22 cellular contexts compared by ENCODE assay signal in genomic region chr11:44915621-44916020, GRCh38. TPM values are rescaled to one million over a fixed set of nuclear protein-coding genes. Genes with fewer than 3 reads are reported as not detected.
DNase-seq lines count a peak whose midpoint lies in the region; ATAC-seq, FAIRE-seq and TF ChIP-seq lines count a peak whose summit lies in the region.
"Had no signal": no experiment of that assay in that cellular context is flagged by ENCODE, and none has a peak within 500 bp of the region (broad histone marks: within the 10 kb centered on the region; RNA-seq: fewer than 3 reads in every experiment).

No MANE protein-coding gene starts in this region.

- H3K4me2 ChIP-seq in mesenchymal stem cell (ENCODE audit: low read length, poor library complexity, severe bottlenecking): no peak overlapping the region

- no peak overlapping the region for H3K23ac ChIP-seq in mesenchymal stem cell (ENCODE audit: low read length in 2 of 2)

- H2BK12ac ChIP-seq in mesenchymal stem cell (ENCODE audit: low read length in 2 of 2): no peak overlapping the region

- no peak overlapping the region for H2BK15ac ChIP-seq in mesenchymal stem cell (ENCODE audit: low read depth, poor library complexity, severe bottlenecking)

- H3K79me1 ChIP-seq in mesenchymal stem cell (replicated peaks; ENCODE audit: low read length, poor library complexity, severe bottlenecking): no peaks in the 10 kb centered on the region

- peak overlapping the region; percentile 11 for H4K91ac ChIP-seq in mesenchymal stem cell (ENCODE audit: low read length)

- H3K18ac ChIP-seq in mesenchymal stem cell (ENCODE audit: low read depth in 1 of 2, low read length in 2 of 2): no peak overlapping the region

- no peak overlapping the region for H4K8ac ChIP-seq in mesenchymal stem cell (ENCODE audit: low read length)

- H2BK120ac ChIP-seq in mesenchymal stem cell (ENCODE audit: low read depth, low read length): no peak overlapping the region

- H2BK5ac ChIP-seq in mesenchymal stem cell (ENCODE audit: low read depth, low read length, poor library complexity, severe bottlenecking): no peak overlapping the region

- no peak overlapping the region for H3K27ac ChIP-seq in mesenchymal stem cell (ENCODE audit: low read length, poor library complexity, severe bottlenecking)
- H3K27ac ChIP-seq: breast epithelium, SJSA1, transverse colon had no signal

- no peak overlapping the region for H3K14ac ChIP-seq in mesenchymal stem cell (ENCODE audit: low read length in 2 of 2)

- H3K4ac ChIP-seq in mesenchymal stem cell (ENCODE audit: low read depth in 1 of 2, low read length in 2 of 2): no peak overlapping the region

- no peak for FAIRE-seq in GM12891 (lab: Jason Lieb, UNC)

- no peaks in the 10 kb centered on the region for H3K9me3 ChIP-seq in mesenchymal stem cell (ENCODE audit: control insufficient read depth, low read length)
- H3K9me3 ChIP-seq: breast epithelium, Caco-2, HAP-1, SJSA1, transverse colon had no signal

- WGBS in mesenchymal stem cell: 94% methylated on average over 10 of the region's 10 CpGs

- H2AFZ ChIP-seq in mesenchymal stem cell (ENCODE audit: low read depth, low read length): no peak overlapping the region

- TF ChIP-seq POLR2A in GM12891 (IDR thresholded peaks at IDR 0.05; ENCODE audit: low read depth, low read length): no peak

- H3K4me3 ChIP-seq in mesenchymal stem cell (ENCODE audit: insufficient read depth in 1 of 2, low read depth in 1 of 2, low read length in 2 of 2): no peak overlapping the region
- H3K4me3 ChIP-seq: breast epithelium, dorsolateral prefrontal cortex, HAP-1, SJSA1, transverse colon had no signal

- H3K36me3 ChIP-seq in mesenchymal stem cell (ENCODE audit: control insufficient read depth in 1 of 2, insufficient read depth in 2 of 2, low read depth in 1 of 2, low read length in 2 of 2): no peaks in the 10 kb centered on the region
- H3K36me3 ChIP-seq: breast epithelium, HAP-1, SJSA1, transverse colon had no signal

- H3K27me3 ChIP-seq in mesenchymal stem cell (ENCODE audit: control insufficient read depth in 1 of 2, insufficient read depth in 1 of 2, low read length in 2 of 2): peaks cover 60 to 74% of the 10 kb centered on the region in 2 experiments
- H3K27me3 ChIP-seq: breast epithelium, dorsolateral prefrontal cortex, transverse colon had no signal

- DNase-seq in GM12891 (ENCODE audit: insufficient read length, low spot score) (no peak), Kasumi-1 (lab: John Stamatoyannopoulos, UW) (peak; percentile 57 to 67), SKM-1 treated with dmso at 0.1 percent for 144 hours (lab: John Stamatoyannopoulos, UW; ENCODE audit: unreplicated experiment) (peak; percentile 68), mesenchymal stem cell (no peak), NCI-H1417 (lab: John Stamatoyannopoulos, UW) (no peak), NCI-H1417 treated with DMSO at 0.1 percent for 48 hours (lab: John Stamatoyannopoulos, UW) (no peak)
- DNase-seq in activated effector memory CD4-positive, alpha-beta T cell treated with anti-CD3 and anti-CD28 coated beads, Interleukin-2, amount 50 U/mL, for 16 hours: no peak
- DNase-seq: activated CD4-positive, alpha-beta T cell treated with anti-CD3 and anti-CD28 coated beads for 4 hours; activated naive CD8-positive, alpha-beta T cell treated with anti-CD3 and anti-CD28 coated beads, Interleukin-2, amount 50 U/mL, for 24 hours; Caco-2; dorsolateral prefrontal cortex; foreskin melanocyte; mammary epithelial cell; naive thymus-derived CD8-positive, alpha-beta T cell; NCI-H1092; NCI-H2081; stimulated activated CD4-positive, alpha-beta T cell treated with anti-CD3 and anti-CD28 coated beads, Interleukin-2, amount 100 ng/mL, for 24 hours; transverse colon had no signal

- H3K9ac ChIP-seq in mesenchymal stem cell (ENCODE audit: low read length): no peak overlapping the region

- H3K4me1 ChIP-seq in mesenchymal stem cell (ENCODE audit: control insufficient read depth, insufficient read depth, low read depth, low read length): peaks cover 7% of the 10 kb centered on the region
- H3K4me1 ChIP-seq: breast epithelium, Caco-2, HAP-1, SJSA1 had no signal

- ATAC-seq in GM18517 (IDR thresholded peaks at IDR 0.05; ENCODE audit: unreplicated experiment): no peak
- ATAC-seq: activated naive CD8-positive, alpha-beta T cell treated with anti-CD3 and anti-CD28 coated beads, Interleukin-2, amount 50 U/mL, for 24 hours; naive thymus-derived CD8-positive, alpha-beta T cell had no signal

- no peak overlapping the region for H2AK5ac ChIP-seq in mesenchymal stem cell (ENCODE audit: low read length, severe bottlenecking)

TF ChIP-seq in GM12891, 5 proteins besides CTCF, POLR2A, EP300 and RAD21:
- TF ChIP-seq SPI1 (IDR thresholded peaks at IDR 0.05; ENCODE audit: low read depth, low read length) (peak; percentile 19; the same call in 1 of the 2 replicates), POLR2AphosphoS5 (IDR thresholded peaks at IDR 0.05; ENCODE audit: low read depth, low read length) (no peak), TAF1 (IDR thresholded peaks at IDR 0.05; ENCODE audit: low read depth, low read length) (no peak)
TF ChIP-seq in GM12891: peak in this region for 1.

RNA-seq across cellular contexts. Expression of gene TP53I11, which starts 35.1 kb away (rescaled TPM):
- polyA plus RNA-seq in GM12891 (2012; ENCODE audit: low read depth, missing spikeins): 0.42 TPM
- polyA plus RNA-seq in mesenchymal stem cell (2013, experiment 1 of 2): 235 TPM
- polyA plus RNA-seq in mesenchymal stem cell (2013, experiment 2 of 2): 235 TPM

Comparison
In these comparisons a context has a peak if more than half of its experiments do, and no peak if none do; other contexts are left out.
1. DNase-seq: peak in Kasumi-1 (2 of 2) and SKM-1 treated with dmso at 0.1 percent for 144 hours (single experiment); none in GM12891 (single experiment), mesenchymal stem cell (single experiment), activated effector memory CD4-positive, alpha-beta T cell treated with anti-CD3 and anti-CD28 coated beads, Interleukin-2, amount 50 U/mL, for 16 hours (single experiment), NCI-H1417 (0 of 3) and NCI-H1417 treated with DMSO at 0.1 percent for 48 hours (single experiment).